22 cellular contexts compared by ENCODE assay signal in the genomic region with DNA sequence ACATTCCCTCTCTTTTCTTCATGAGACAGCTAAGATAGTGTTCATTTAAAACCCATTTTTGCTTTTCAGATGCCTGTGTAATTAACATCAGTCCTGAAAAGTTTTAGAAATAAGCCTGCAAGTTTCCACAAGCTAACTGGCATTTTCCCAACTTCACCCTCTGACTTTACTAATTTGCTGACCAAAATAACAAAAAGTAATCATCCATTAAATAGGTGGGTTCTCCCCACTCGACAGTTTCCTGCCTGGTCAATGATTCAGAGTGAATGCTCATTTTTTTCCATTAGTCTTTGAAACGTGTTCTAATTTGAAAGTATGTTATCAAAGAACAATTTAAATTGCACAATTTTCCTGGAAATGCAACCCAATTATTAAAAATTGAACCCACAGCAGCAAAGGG. TPM values are rescaled to one million over a fixed set of nuclear protein-coding genes. Genes with fewer than 3 reads are reported as not detected.
DNase-seq lines count a peak whose midpoint lies in the region; ATAC-seq and TF ChIP-seq lines count a peak whose summit lies in the region.
"Had no signal": no experiment of that assay in that cellular context is flagged by ENCODE, and none has a peak within 500 bp of the region (broad histone marks: within the 10 kb centered on the region; RNA-seq: fewer than 3 reads in every experiment).

No MANE protein-coding gene starts in this region.

- peaks cover 86% of the 10 kb centered on the region for H3K4me1 Mint-ChIP-seq in activated naive CD4-positive, alpha-beta T cell treated with anti-CD3 and anti-CD28 coated beads, Interleukin-2, amount 10 ng/mL, durations not matched to agents 7 days and 5 days
- H3K4me1 Mint-ChIP-seq in activated T-helper 17 cell treated with anti-CD3 and anti-CD28 coated beads, Interleukin-2, amount 50 U/mL, for 72 hours = peaks cover 43% of the 10 kb centered on the region
- H3K4me1 Mint-ChIP-seq in stimulated activated effector memory CD8-positive, alpha-beta T cell treated with anti-CD3 and anti-CD28 coated beads, Interleukin-12 subunit alpha, Interleukin-12 subunit beta, amount 100 ng/mL, for 72 hours = peaks cover 33% of the 10 kb centered on the region
- H3K4me1 Mint-ChIP-seq in HFFc6 (ENCODE audit: low read depth) = no peaks in the 10 kb centered on the region

- H3K9me3 ChIP-seq in Karpas-422 (ENCODE audit: low read length) = no peaks in the 10 kb centered on the region
- H3K9me3 ChIP-seq: mucosa of descending colon, transverse colon had no signal

- H4K20me1 ChIP-seq in Karpas-422 (ENCODE audit: insufficient read depth, low read depth, low read length) = no peaks in the 10 kb centered on the region

- H3K79me2 ChIP-seq in Karpas-422 (ENCODE audit: low read length) = peaks cover 97% of the 10 kb centered on the region

- H3K4me3 Mint-ChIP-seq in activated naive CD4-positive, alpha-beta T cell treated with anti-CD3 and anti-CD28 coated beads, Interleukin-2, amount 10 ng/mL, durations not matched to agents 7 days and 5 days = peak overlapping the region; percentile 1
- H3K4me3 Mint-ChIP-seq in activated T-helper 17 cell treated with anti-CD3 and anti-CD28 coated beads, Interleukin-2, amount 50 U/mL, for 72 hours = peak overlapping the region; percentile 71
- peak overlapping the region; percentile 30 for H3K4me3 Mint-ChIP-seq in stimulated activated effector memory CD8-positive, alpha-beta T cell treated with anti-CD3 and anti-CD28 coated beads, Interleukin-12 subunit alpha, Interleukin-12 subunit beta, amount 100 ng/mL, for 72 hours
- no peak overlapping the region for H3K4me3 Mint-ChIP-seq in HFFc6
- H3K4me3 Mint-ChIP-seq: CD4-positive, CD25-positive, alpha-beta regulatory T cell; neural crest cell had no signal

- H3K27ac Mint-ChIP-seq in activated naive CD4-positive, alpha-beta T cell treated with anti-CD3 and anti-CD28 coated beads, Interleukin-2, amount 10 ng/mL, durations not matched to agents 7 days and 5 days = peak overlapping the region; percentile 72
- peak overlapping the region; percentile 80 for H3K27ac Mint-ChIP-seq in activated T-helper 17 cell treated with anti-CD3 and anti-CD28 coated beads, Interleukin-2, amount 50 U/mL, for 72 hours
- peak overlapping the region; percentile 60 for H3K27ac Mint-ChIP-seq in stimulated activated effector memory CD8-positive, alpha-beta T cell treated with anti-CD3 and anti-CD28 coated beads, Interleukin-12 subunit alpha, Interleukin-12 subunit beta, amount 100 ng/mL, for 72 hours
- H3K27ac Mint-ChIP-seq in HFFc6 = no peak overlapping the region
- H3K27ac Mint-ChIP-seq: CD4-positive, CD25-positive, alpha-beta regulatory T cell had no signal

- DNase-seq in activated naive CD4-positive, alpha-beta T cell treated with anti-CD3 and anti-CD28 coated beads, Interleukin-2, amount 10 ng/mL, durations not matched to agents 7 days and 5 days = no peak
- no peak for DNase-seq in activated naive CD4-positive, alpha-beta T cell treated with anti-CD3 and anti-CD28 coated beads, Interleukin-2, amount 50 U/mL, for 16 hours
- DNase-seq in Karpas-422 (no peak), C1 segment of cervical spinal cord (lab: John Stamatoyannopoulos, UW) (no peak), HFFc6 (no peak)
- DNase-seq in stimulated activated effector memory CD8-positive, alpha-beta T cell treated with anti-CD3 and anti-CD28 coated beads, Interleukin-12 subunit alpha, Interleukin-12 subunit beta, amount 100 ng/mL, for 72 hours (ENCODE audit: low spot score in 2 of 2) = no peak
- DNase-seq: activated CD4-positive, alpha-beta T cell treated with anti-CD3 and anti-CD28 coated beads for 1 hour; CD4-positive, CD25-positive, alpha-beta regulatory T cell; GDM1; GM23248; head of caudate nucleus; mucosa of descending colon; NCI-H1436 treated with DMSO at 0.1 percent for 48 hours; posterior cingulate gyrus; SHP77 treated with DMSO at 0.1 percent for 48 hours; transverse colon had no signal

- H3K9ac ChIP-seq in Karpas-422 (ENCODE audit: low read length) = no peak overlapping the region
- H3K9ac ChIP-seq: GM23248 had no signal

- H3K9me3 Mint-ChIP-seq in activated naive CD4-positive, alpha-beta T cell treated with anti-CD3 and anti-CD28 coated beads, Interleukin-2, amount 10 ng/mL, durations not matched to agents 7 days and 5 days = no peaks in the 10 kb centered on the region
- peaks cover 3% of the 10 kb centered on the region for H3K9me3 Mint-ChIP-seq in activated T-helper 17 cell treated with anti-CD3 and anti-CD28 coated beads, Interleukin-2, amount 50 U/mL, for 72 hours
- no peaks in the 10 kb centered on the region for H3K9me3 Mint-ChIP-seq in stimulated activated effector memory CD8-positive, alpha-beta T cell treated with anti-CD3 and anti-CD28 coated beads, Interleukin-12 subunit alpha, Interleukin-12 subunit beta, amount 100 ng/mL, for 72 hours
- peaks cover 30% of the 10 kb centered on the region for H3K9me3 Mint-ChIP-seq in HFFc6
- H3K9me3 Mint-ChIP-seq: CD4-positive, CD25-positive, alpha-beta regulatory T cell had no signal

- H3K4me2 ChIP-seq in Karpas-422 (ENCODE audit: low read depth, low read length, poor library complexity, severe bottlenecking) = peak overlapping the region; percentile 43

- CTCF ChIA-PET in activated naive CD4-positive, alpha-beta T cell treated with anti-CD3 and anti-CD28 coated beads, Interleukin-2, amount 10 ng/mL, durations not matched to agents 7 days and 5 days (lab: Charles Lee) = no interaction called here

- peak overlapping the region; percentile 85 for H3K27ac ChIP-seq in Karpas-422 (ENCODE audit: low read length)
- H3K27ac ChIP-seq: GM23248, transverse colon had no signal

- peaks cover 11% of the 10 kb centered on the region for H3K36me3 Mint-ChIP-seq in activated naive CD4-positive, alpha-beta T cell treated with anti-CD3 and anti-CD28 coated beads, Interleukin-2, amount 10 ng/mL, durations not matched to agents 7 days and 5 days
- no peaks in the 10 kb centered on the region for H3K36me3 Mint-ChIP-seq in activated T-helper 17 cell treated with anti-CD3 and anti-CD28 coated beads, Interleukin-2, amount 50 U/mL, for 72 hours (ENCODE audit: low read depth)
- H3K36me3 Mint-ChIP-seq in stimulated activated effector memory CD8-positive, alpha-beta T cell treated with anti-CD3 and anti-CD28 coated beads, Interleukin-12 subunit alpha, Interleukin-12 subunit beta, amount 100 ng/mL, for 72 hours = peaks cover 8% of the 10 kb centered on the region
- no peaks in the 10 kb centered on the region for H3K36me3 Mint-ChIP-seq in HFFc6 (ENCODE audit: low read depth)

- no peak for TF ChIP-seq CTCF in HFFc6 (IDR thresholded peaks at IDR 0.05)

- no peaks in the 10 kb centered on the region for H3K27me3 ChIP-seq in Karpas-422 (ENCODE audit: low read length)
- H3K27me3 ChIP-seq: transverse colon had no signal

- no peak for ATAC-seq in activated T-helper 17 cell treated with anti-CD3 and anti-CD28 coated beads, Interleukin-2, amount 50 U/mL, for 72 hours (replicated peaks)
- no peak for ATAC-seq in stimulated activated effector memory CD8-positive, alpha-beta T cell treated with anti-CD3 and anti-CD28 coated beads, Interleukin-12 subunit alpha, Interleukin-12 subunit beta, amount 100 ng/mL, for 72 hours
- ATAC-seq: K562, mucosa of descending colon, Panc1, sciatic nerve had no signal

- H3K27me3 Mint-ChIP-seq in activated naive CD4-positive, alpha-beta T cell treated with anti-CD3 and anti-CD28 coated beads, Interleukin-2, amount 10 ng/mL, durations not matched to agents 7 days and 5 days = no peaks in the 10 kb centered on the region
- no peaks in the 10 kb centered on the region for H3K27me3 Mint-ChIP-seq in activated T-helper 17 cell treated with anti-CD3 and anti-CD28 coated beads, Interleukin-2, amount 50 U/mL, for 72 hours
- H3K27me3 Mint-ChIP-seq in HFFc6 (ENCODE audit: insufficient read depth) = no peaks in the 10 kb centered on the region; the same call in 1 of the 2 replicates

- no peak overlapping the region; the same call in 1 of the 2 replicates for H2AFZ ChIP-seq in Karpas-422 (ENCODE audit: low read length)
- H2AFZ ChIP-seq: GM23248 had no signal

- peaks cover 99% of the 10 kb centered on the region for H3K4me1 ChIP-seq in Karpas-422 (ENCODE audit: low read length)
- H3K4me1 ChIP-seq: transverse colon had no signal

- peak overlapping the region; percentile 5; the same call in 1 of the 2 replicates for H3K4me3 ChIP-seq in Karpas-422 (ENCODE audit: low read length)
- H3K4me3 ChIP-seq: GM23248, K562, lung, mucosa of descending colon, transverse colon had no signal

- H3K36me3 ChIP-seq in Karpas-422 (ENCODE audit: insufficient read depth, low read length) = no peaks in the 10 kb centered on the region
- H3K36me3 ChIP-seq: transverse colon had no signal

- H3K9me2 ChIP-seq in Karpas-422 (replicated peaks; ENCODE audit: insufficient read depth, low read length) = no peaks in the 10 kb centered on the region

RNA-seq across cellular contexts. Expression of a gene that starts 23.6 kb away (rescaled TPM):
- total RNA-seq in Karpas-422 (2014; rRNA removed; shearing (Covaris generic); ENCODE audit: low replicate concordance) = 188 and 207 TPM in 2 replicates
- total RNA-seq in activated T-helper 17 cell treated with anti-CD3 and anti-CD28 coated beads, Interleukin-2, amount 50 U/mL, for 72 hours = 100 to 1,000 TPM in 1 of 2 donors, 10 to 100 TPM in 1; 12.8 to 106 TPM
- not detected for total RNA-seq in HFFc6 (2021; fragmentation: NEBNext Ultra II Directional; extraction: Animal tissue kit (Norgen Biotek cat#: 25700))
- total RNA-seq: GM23248 had no signal

Comparison
In these comparisons a context has a peak if more than half of its experiments do, and no peak if none do; other contexts are left out.
1. RNA of a gene that starts 23.6 kb away (total RNA-seq): 188 to 207 TPM in Karpas-422 and 12.8 to 106 TPM in activated T-helper 17 cell treated with anti-CD3 and anti-CD28 coated beads, Interleukin-2, amount 50 U/mL, for 72 hours; not detected in HFFc6; every median in the first group is over 10 times any median in the second.